In genomic region chr9:109250311-109250741, GRCh38 we compare ENCODE assay signal across 1 cellular context.
TF ChIP-seq lines count a peak whose summit lies in the region.

No MANE protein-coding gene starts in this region.

TF ChIP-seq in IMR-90, 13 proteins besides CTCF, POLR2A, EP300 and RAD21 (continued from another document):
- TF ChIP-seq RCOR1 (IDR thresholded peaks at IDR 0.05; ENCODE audit: insufficient replicate concordance, low read length) (no peak), BHLHE40 (IDR thresholded peaks at IDR 0.05; ENCODE audit: low read depth, low read length) (no peak), USF2 (IDR thresholded peaks at IDR 0.05; ENCODE audit: low read depth, low read length) (no peak), CHD1 (IDR thresholded peaks at IDR 0.05; ENCODE audit: low read depth, low read length) (no peak)
